ENCODE assay signal across 8 cellular contexts in the genomic region with DNA sequence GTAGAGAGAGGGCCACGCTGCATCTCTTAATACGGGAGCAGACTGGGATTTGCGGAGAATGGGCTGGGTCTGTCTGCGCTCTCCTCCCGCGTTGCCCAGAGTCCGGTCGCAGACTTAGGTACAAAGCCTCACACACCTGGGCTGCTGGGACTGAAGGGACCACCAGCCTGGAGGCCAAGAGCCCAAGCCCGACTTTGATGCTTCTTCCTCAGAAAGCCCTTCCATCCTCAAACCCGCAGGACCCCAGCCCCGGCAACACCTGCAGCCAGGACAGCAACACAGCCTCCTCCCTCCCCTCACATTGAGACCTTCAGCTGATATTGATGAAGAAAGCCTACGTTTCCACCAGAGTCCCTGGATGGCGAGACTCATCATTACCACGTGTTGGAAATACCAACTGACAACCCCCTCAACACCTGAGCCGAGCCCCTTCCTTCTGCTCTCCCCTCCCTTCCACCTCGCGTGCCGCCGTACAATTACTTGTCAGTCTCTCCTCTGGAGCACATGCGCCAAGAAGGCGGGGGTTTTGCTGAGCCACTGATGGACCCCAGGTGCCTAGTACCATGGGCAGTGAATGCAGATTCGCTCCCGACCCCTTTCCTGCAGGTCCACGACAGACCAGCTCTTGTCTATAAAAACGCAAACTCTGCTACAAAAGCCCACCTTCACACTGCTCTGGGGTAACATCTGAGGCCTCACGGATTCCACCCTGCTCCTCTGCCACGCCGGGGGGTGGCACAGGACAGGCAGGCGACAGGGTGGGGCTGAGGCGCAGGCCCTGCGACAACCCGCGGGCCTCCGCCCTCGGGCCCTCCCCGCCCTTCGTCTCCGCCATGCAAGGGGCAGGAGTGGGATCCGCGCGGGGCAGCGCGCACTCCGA. TPM values are rescaled to one million over a fixed set of nuclear protein-coding genes. Genes with fewer than 3 reads are reported as not detected.
A peak's percentile ranks its signal among the peaks of the same experiment; 100 is the strongest.
DNase-seq lines count a peak whose midpoint lies in the region; ATAC-seq lines count a peak whose summit lies in the region.

No MANE protein-coding gene starts in this region.

- H3K27me3 ChIP-seq in ectodermal cell (ENCODE audit: control insufficient read depth, insufficient read depth, low read length, poor library complexity, severe bottlenecking) (no peaks in the 10 kb centered on the region), neuron (ENCODE audit: insufficient read depth, low read length) (no peaks in the 10 kb centered on the region)

- WGBS in ectodermal cell, 2 experiments = 27 to 28% methylated on average over 44 of the region's 44 CpGs

- no peak overlapping the region for H3K27ac ChIP-seq in ectodermal cell (ENCODE audit: insufficient read depth, low read depth, low read length, poor library complexity, severe bottlenecking)

- H3K9me3 ChIP-seq in ectodermal cell (ENCODE audit: control insufficient read depth, low read length) = no peaks in the 10 kb centered on the region
- no peaks in the 10 kb centered on the region for H3K9me3 ChIP-seq in neuron (ENCODE audit: low read length)

- H3K4me3 ChIP-seq in ectodermal cell (ENCODE audit: insufficient read depth, low read depth, low read length) = peak overlapping the region; percentile 81
- H3K4me3 ChIP-seq in neuron (ENCODE audit: low read length) = peak overlapping the region; percentile 66

- ATAC-seq in GM19023 (IDR thresholded peaks at IDR 0.05; ENCODE audit: unreplicated experiment) (peak; percentile 25), HG03097 (IDR thresholded peaks at IDR 0.05; ENCODE audit: low FRiP score, unreplicated experiment) (no peak)
- no peak for ATAC-seq in activated CD4-positive, CD25-positive, alpha-beta regulatory T cell treated with anti-CD3 and anti-CD28 coated beads, Interleukin-2, amount 50 U/mL, for 24 hours

- H3K4me1 ChIP-seq in ectodermal cell (ENCODE audit: control insufficient read depth, insufficient read depth, low read length) = peaks cover 9% of the 10 kb centered on the region
- H3K4me1 ChIP-seq in neuron (ENCODE audit: insufficient read depth, low read length) = peaks cover 12% of the 10 kb centered on the region

- H3K36me3 ChIP-seq in ectodermal cell (ENCODE audit: control insufficient read depth, insufficient read depth, low read length) (peaks cover 16% of the 10 kb centered on the region), neuron (ENCODE audit: insufficient read depth, low read length) (peaks cover 27% of the 10 kb centered on the region)

- peak; percentile 20 for DNase-seq in NAMALWA (ENCODE audit: low spot score)
- DNase-seq in activated gamma-delta T cell treated with Interleukin-2 at 50 U/mL for 16 hours = no peak
- DNase-seq in T-helper 9 cell = no peak

- H2AFZ ChIP-seq in neuron (ENCODE audit: low read depth, low read length) = no peak overlapping the region

RNA-seq across cellular contexts. Expression of a gene that starts 0.8 kb away (rescaled TPM):
- 20.0 TPM for polyA plus RNA-seq in ectodermal cell (2013, experiment 1 of 4)
- 20.5 TPM for polyA plus RNA-seq in ectodermal cell (2013, experiment 2 of 4)
- polyA plus RNA-seq in ectodermal cell (2013, experiment 3 of 4) = 16.8 TPM
- 17.5 TPM for polyA plus RNA-seq in ectodermal cell (2013, experiment 4 of 4)

RNA-seq across cellular contexts. Expression of a gene that starts 15.1 kb away (rescaled TPM):
- 39.0 TPM for polyA plus RNA-seq in ectodermal cell (2013, experiment 1 of 4)
- 37.3 TPM for polyA plus RNA-seq in ectodermal cell (2013, experiment 2 of 4)
- 31.3 TPM for polyA plus RNA-seq in ectodermal cell (2013, experiment 3 of 4)
- polyA plus RNA-seq in ectodermal cell (2013, experiment 4 of 4) = 35.2 TPM

RNA-seq across cellular contexts. Expression of a gene that starts 20.2 kb away (rescaled TPM):
- not detected for polyA plus RNA-seq in ectodermal cell (2013, experiment 1 of 4)
- polyA plus RNA-seq in ectodermal cell (2013, experiment 2 of 4) = not detected
- polyA plus RNA-seq in ectodermal cell (2013, experiment 3 of 4) = not detected
- polyA plus RNA-seq in ectodermal cell (2013, experiment 4 of 4) = not detected

RNA-seq across cellular contexts. Expression of a gene that starts 24.3 kb away (rescaled TPM):
- 8.8 TPM for polyA plus RNA-seq in ectodermal cell (2013, experiment 1 of 4)
- 9.9 TPM for polyA plus RNA-seq in ectodermal cell (2013, experiment 2 of 4)
- polyA plus RNA-seq in ectodermal cell (2013, experiment 3 of 4) = 10.7 TPM
- 11.3 TPM for polyA plus RNA-seq in ectodermal cell (2013, experiment 4 of 4)
